In the genomic region with DNA sequence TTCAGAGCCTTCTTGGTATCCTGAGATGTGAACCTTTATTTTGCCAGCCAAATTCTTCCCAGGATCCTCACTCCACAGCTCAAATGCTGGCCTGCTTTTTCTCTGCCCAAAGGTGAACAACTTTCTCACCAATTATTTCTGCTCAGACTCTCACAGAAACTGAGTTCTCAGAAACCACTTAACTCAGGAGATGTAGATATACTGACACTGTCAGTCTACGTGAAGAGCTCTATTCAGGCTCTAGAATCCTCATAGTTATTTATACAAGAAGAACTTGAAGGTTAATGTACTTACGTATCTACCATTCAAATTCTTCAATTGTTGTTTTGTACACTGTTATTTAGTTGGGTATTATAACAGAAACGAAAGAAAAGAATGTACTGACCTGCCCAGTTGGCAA, we compare ENCODE assay signal across 36 cellular contexts.
"Had no signal": no experiment of that assay in that cellular context is flagged by ENCODE, and none has a peak within 500 bp of the region (broad histone marks: within the 10 kb centered on the region; RNA-seq: fewer than 3 reads in every experiment).

No MANE protein-coding gene starts in this region.

- H3K36me3 Mint-ChIP-seq: activated CD8-positive, alpha-beta memory T cell treated with anti-CD3 and anti-CD28 coated beads, Interleukin-2, amount 10 ng/mL, durations not matched to agents 7 days and 5 days; activated naive CD4-positive, alpha-beta T cell treated with anti-CD3 and anti-CD28 coated beads, Interleukin-2, amount 10 ng/mL, durations not matched to agents 7 days and 5 days; activated naive CD8-positive, alpha-beta T cell; brain had no signal

- H3K4me3 Mint-ChIP-seq: activated CD4-positive, alpha-beta memory T cell treated with anti-CD3 and anti-CD28 coated beads, Interleukin-2, amount 10 ng/mL, durations not matched to agents 7 days and 5 days; activated CD8-positive, alpha-beta memory T cell treated with anti-CD3 and anti-CD28 coated beads, Interleukin-2, amount 10 ng/mL, durations not matched to agents 7 days and 5 days; activated naive CD4-positive, alpha-beta T cell treated with anti-CD3 and anti-CD28 coated beads, Interleukin-2, amount 10 ng/mL, durations not matched to agents 7 days and 5 days; activated naive CD8-positive, alpha-beta T cell; activated naive CD8-positive, alpha-beta T cell treated with anti-CD3 and anti-CD28 coated beads, Interleukin-2, amount 50 U/mL, for 24 hours; brain had no signal

- H3K27me3 Mint-ChIP-seq: activated CD4-positive, alpha-beta memory T cell treated with anti-CD3 and anti-CD28 coated beads, Interleukin-2, amount 10 ng/mL, durations not matched to agents 7 days and 5 days; activated CD8-positive, alpha-beta memory T cell treated with anti-CD3 and anti-CD28 coated beads, Interleukin-2, amount 10 ng/mL, durations not matched to agents 7 days and 5 days; activated naive CD4-positive, alpha-beta T cell treated with anti-CD3 and anti-CD28 coated beads, Interleukin-2, amount 10 ng/mL, durations not matched to agents 7 days and 5 days; activated naive CD8-positive, alpha-beta T cell; activated naive CD8-positive, alpha-beta T cell treated with anti-CD3 and anti-CD28 coated beads, Interleukin-2, amount 50 U/mL, for 24 hours had no signal

- H3K4me1 Mint-ChIP-seq: activated CD4-positive, alpha-beta memory T cell treated with anti-CD3 and anti-CD28 coated beads, Interleukin-2, amount 10 ng/mL, durations not matched to agents 7 days and 5 days; activated CD8-positive, alpha-beta memory T cell treated with anti-CD3 and anti-CD28 coated beads, Interleukin-2, amount 10 ng/mL, durations not matched to agents 7 days and 5 days; activated naive CD4-positive, alpha-beta T cell treated with anti-CD3 and anti-CD28 coated beads, Interleukin-2, amount 10 ng/mL, durations not matched to agents 7 days and 5 days; activated naive CD8-positive, alpha-beta T cell treated with anti-CD3 and anti-CD28 coated beads, Interleukin-2, amount 50 U/mL, for 24 hours; brain had no signal

- H3K27ac Mint-ChIP-seq: activated CD4-positive, alpha-beta memory T cell treated with anti-CD3 and anti-CD28 coated beads, Interleukin-2, amount 10 ng/mL, durations not matched to agents 7 days and 5 days; activated CD8-positive, alpha-beta memory T cell treated with anti-CD3 and anti-CD28 coated beads, Interleukin-2, amount 10 ng/mL, durations not matched to agents 7 days and 5 days; activated naive CD4-positive, alpha-beta T cell treated with anti-CD3 and anti-CD28 coated beads, Interleukin-2, amount 10 ng/mL, durations not matched to agents 7 days and 5 days; activated naive CD8-positive, alpha-beta T cell; activated naive CD8-positive, alpha-beta T cell treated with anti-CD3 and anti-CD28 coated beads, Interleukin-2, amount 50 U/mL, for 24 hours; brain had no signal

- DNase-seq: activated CD4-positive, alpha-beta memory T cell treated with anti-CD3 and anti-CD28 coated beads, Interleukin-2, amount 10 ng/mL, durations not matched to agents 7 days and 5 days; activated CD4-positive, alpha-beta T cell treated with anti-CD3 and anti-CD28 coated beads for 1 hour; activated CD4-positive, alpha-beta T cell treated with anti-CD3 and anti-CD28 coated beads for 48 hours; activated CD4-positive, CD25-positive, alpha-beta regulatory T cell; activated CD8-positive, alpha-beta memory T cell treated with anti-CD3 and anti-CD28 coated beads for 24 hours; activated CD8-positive, alpha-beta memory T cell treated with anti-CD3 and anti-CD28 coated beads, Interleukin-2, amount 10 ng/mL, durations not matched to agents 7 days and 5 days; activated CD8-positive, alpha-beta memory T cell treated with anti-CD3 and anti-CD28 coated beads, Interleukin-2, amount 50 U/mL, for 48 hours; activated effector memory CD4-positive, alpha-beta T cell treated with Interleukin-2 at 50 U/mL for 16 hours; activated naive CD4-positive, alpha-beta T cell treated with anti-CD3 and anti-CD28 coated beads, Interleukin-2, amount 10 ng/mL, durations not matched to agents 7 days and 5 days; activated naive CD8-positive, alpha-beta T cell treated with anti-CD3 and anti-CD28 coated beads, Interleukin-2, amount 50 U/mL, for 24 hours; activated T-cell treated with anti-CD3 and anti-CD28 coated beads, Interleukin-2, amount 50 U/mL, for 48 hours; anterior cingulate cortex; caudate nucleus; cerebellar nuclear complex; KG1; NCI-H1092 treated with DMSO at 0.1 percent for 48 hours; NCI-H187; NCI-H2029 treated with DMSO at 0.1 percent for 48 hours; NCI-H2107; NCI-H226; NCI-H446 treated with DMSO at 0.1 percent for 48 hours; NCI-H524; NCI-H82; PC-9; SIG-M5; SW 1271; T-helper 1 cell; T-helper 2 cell; T-helper 9 cell had no signal

- ATAC-seq: activated CD8-positive, alpha-beta memory T cell treated with anti-CD3 and anti-CD28 coated beads, Interleukin-2, amount 10 ng/mL, durations not matched to agents 7 days and 5 days; activated naive CD8-positive, alpha-beta T cell treated with anti-CD3 and anti-CD28 coated beads, Interleukin-2, amount 50 U/mL, for 24 hours; Right ventricle myocardium inferior had no signal

- H2AFZ ChIP-seq: PC-9 had no signal

- FAIRE-seq: bronchial epithelial cell, RCC 7860 had no signal

- H3K4me2 ChIP-seq: PC-9 had no signal

- H3K27ac ChIP-seq: PC-9, RWPE1, VCaP had no signal

- H3K4me3 ChIP-seq: PC-9 had no signal
